In the genomic region with DNA sequence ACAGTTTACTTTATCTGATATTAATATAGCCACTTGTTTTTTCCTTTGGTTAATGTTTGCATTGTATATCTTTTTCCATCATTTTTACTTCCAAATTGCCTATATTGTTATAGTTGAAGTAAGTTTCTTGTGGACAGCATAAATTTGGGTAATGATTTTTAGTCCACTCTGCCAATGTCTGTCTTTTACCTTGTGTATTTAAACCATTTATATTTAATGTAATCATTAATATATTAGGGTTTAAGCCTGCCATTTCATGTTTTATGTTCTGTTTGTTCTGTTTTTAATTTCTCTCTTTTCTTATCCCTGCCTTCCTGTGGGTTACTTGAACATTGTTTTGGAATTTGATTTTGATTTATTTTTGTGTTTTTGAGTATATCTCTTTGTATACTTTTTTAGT, we compare ENCODE assay signal across 29 cellular contexts.
"Had no signal": no experiment of that assay in that cellular context is flagged by ENCODE, and none has a peak within 500 bp of the region (broad histone marks: within the 10 kb centered on the region; RNA-seq: fewer than 3 reads in every experiment).

No MANE protein-coding gene starts in this region.

- H3K4me3 Mint-ChIP-seq: natural killer cell; nephron; neural progenitor cell; stimulated activated effector memory CD8-positive, alpha-beta T cell treated with anti-CD3 and anti-CD28 coated beads, Interleukin-12 subunit alpha, Interleukin-12 subunit beta, amount 100 ng/mL, for 72 hours; stimulated activated naive B cell treated with anti-CD40 and anti-IgM and Interleukin-4, amounts not matched to agents 10 μg/mL and 1 μg/mL and 100 μg/mL, for 72 hours; stimulated activated naive CD8-positive, alpha-beta T cell treated with anti-CD3 and anti-CD28 coated beads, Interleukin-15, Interleukin-2, amounts not matched to agents 100 ng/mL and 50 ng/mL, for 24 hours had no signal

- H3K4me1 Mint-ChIP-seq: natural killer cell; nephron; neural progenitor cell; stimulated activated effector memory CD8-positive, alpha-beta T cell treated with anti-CD3 and anti-CD28 coated beads, Interleukin-12 subunit alpha, Interleukin-12 subunit beta, amount 100 ng/mL, for 72 hours had no signal

- H3K36me3 ChIP-seq: ovary, right lobe of liver, thoracic aorta, thyroid gland had no signal

- H3K27me3 ChIP-seq: neural progenitor cell, ovary, right lobe of liver, sigmoid colon, stomach, thyroid gland, tibial nerve, upper lobe of left lung, vagina had no signal

- DNase-seq: natural killer cell; occipital lobe; ovary; posterior cingulate gyrus; psoas muscle; right cardiac atrium; right lobe of liver; sigmoid colon; small intestine; stimulated activated CD4-positive, alpha-beta T cell treated with anti-CD3 and anti-CD28 coated beads, Interleukin-15, amount 100 ng/mL, for 24 hours; stimulated activated CD4-positive, alpha-beta T cell treated with anti-CD3 and anti-CD28 coated beads, Interleukin-2, amount 100 ng/mL, for 24 hours; stimulated activated CD4-positive, alpha-beta T cell treated with anti-CD3 and anti-CD28 coated beads, Interleukin-2, amount 100 ng/mL, for 48 hours; stimulated activated CD4-positive, alpha-beta T cell treated with anti-CD3 and anti-CD28 coated beads, Interleukin-4, amount 100 ng/mL, for 24 hours; stimulated activated naive B cell treated with anti-CD40 and anti-IgM and Interleukin-4, amounts not matched to agents 10 μg/mL and 1 μg/mL and 100 μg/mL, for 72 hours; stimulated activated naive CD4-positive, alpha-beta T cell treated with Interleukin-2 at 50 U/mL for 16 hours; stomach; thyroid gland; trophoblast cell; upper lobe of left lung had no signal

- H2AFZ ChIP-seq: neural progenitor cell, parathyroid adenoma had no signal

- H3K27ac ChIP-seq: neural progenitor cell, ovary, parathyroid adenoma, psoas muscle, right lobe of liver, sigmoid colon, stomach, thoracic aorta, thyroid gland, tibial nerve, upper lobe of left lung, vagina had no signal

- H3K27me3 Mint-ChIP-seq: stimulated activated naive B cell treated with anti-CD40 and anti-IgM and Interleukin-4, amounts not matched to agents 10 μg/mL and 1 μg/mL and 100 μg/mL, for 72 hours had no signal

- H3K27ac Mint-ChIP-seq: natural killer cell; nephron; neural progenitor cell; progenitor cell of endocrine pancreas; stimulated activated effector memory CD8-positive, alpha-beta T cell treated with anti-CD3 and anti-CD28 coated beads, Interleukin-12 subunit alpha, Interleukin-12 subunit beta, amount 100 ng/mL, for 72 hours; stimulated activated naive B cell treated with anti-CD40 and anti-IgM and Interleukin-4, amounts not matched to agents 10 μg/mL and 1 μg/mL and 100 μg/mL, for 72 hours; stimulated activated naive CD8-positive, alpha-beta T cell treated with anti-CD3 and anti-CD28 coated beads, Interleukin-15, Interleukin-2, amounts not matched to agents 100 ng/mL and 50 ng/mL, for 24 hours had no signal

- ATAC-seq: natural killer cell; psoas muscle; right cardiac atrium; right lobe of liver; stimulated activated effector memory CD8-positive, alpha-beta T cell treated with anti-CD3 and anti-CD28 coated beads, Interleukin-12 subunit alpha, Interleukin-12 subunit beta, amount 100 ng/mL, for 72 hours; stimulated activated naive B cell treated with anti-CD40 and anti-IgM and Interleukin-4, amounts not matched to agents 10 μg/mL and 1 μg/mL and 100 μg/mL, for 72 hours had no signal

- H3K4me2 ChIP-seq: neural progenitor cell had no signal

- H3K4me3 ChIP-seq: neural progenitor cell, ovary, psoas muscle, right lobe of liver, sigmoid colon, stomach, thoracic aorta, thyroid gland, tibial nerve, upper lobe of left lung, vagina had no signal

- FAIRE-seq: small intestine, urothelium cell line had no signal

- H3K4me1 ChIP-seq: neural progenitor cell, parathyroid adenoma, psoas muscle, right lobe of liver, sigmoid colon, stomach, thyroid gland, tibial nerve, upper lobe of left lung, vagina had no signal

- H3K9me3 ChIP-seq: ovary, right lobe of liver, thoracic aorta, thyroid gland had no signal

- H3K9ac ChIP-seq: neural progenitor cell, parathyroid adenoma had no signal

- H3K79me2 ChIP-seq: parathyroid adenoma had no signal
